In genomic region chr9:32545884-32546283, GRCh38 we compare ENCODE assay signal across 30 cellular contexts.
"Had no signal": no experiment of that assay in that cellular context is flagged by ENCODE, and none has a peak within 500 bp of the region (broad histone marks: within the 10 kb centered on the region; RNA-seq: fewer than 3 reads in every experiment).

No MANE protein-coding gene starts in this region.

- H3K27ac Mint-ChIP-seq: endodermal cell, mesothelial cell of epicardium, nephron, neural progenitor cell, progenitor cell of endocrine pancreas, type B pancreatic cell had no signal

- H3K4me2 ChIP-seq: hepatocyte, neural progenitor cell, smooth muscle cell had no signal

- H3K9me3 ChIP-seq: gastrocnemius medialis, heart left ventricle, left lung, testis, tibial artery had no signal

- DNase-seq: dorsolateral prefrontal cortex; effector CD4-positive, alpha-beta T cell; endodermal cell; foreskin fibroblast; gastrocnemius medialis; heart left ventricle; kidney; left lung; mesenchymal stem cell; naive thymus-derived CD4-positive, alpha-beta T cell; stimulated activated CD4-positive, alpha-beta T cell treated with anti-CD3 and anti-CD28 coated beads, Interleukin-12 subunit alpha, Interleukin-12 subunit beta, amount 100 ng/mL, for 4 hours; stimulated activated CD4-positive, alpha-beta T cell treated with anti-CD3 and anti-CD28 coated beads, Interleukin-1b, Interleukin-23, amount 100 ng/mL, for 48 hours; stimulated activated CD4-positive, alpha-beta T cell treated with anti-CD3 and anti-CD28 coated beads, Interleukin-4, amount 100 ng/mL, for 1 hour; stimulated activated CD8-positive, alpha-beta memory T cell treated with anti-CD3 and anti-CD28 coated beads, Interleukin-4, amount 100 ng/mL, for 48 hours; stimulated activated naive CD8-positive, alpha-beta T cell treated with anti-CD3 and anti-CD28 coated beads, Interleukin-15, Interleukin-2, amounts not matched to agents 100 U/mL and 50 U/mL, for 24 hours; substantia nigra; testis; tibial artery had no signal

- FAIRE-seq: colon had no signal

- H2AFZ ChIP-seq: hepatocyte, neural progenitor cell, parathyroid adenoma had no signal

- H3K9me3 Mint-ChIP-seq: endodermal cell, mesothelial cell of epicardium, nephron, type B pancreatic cell had no signal

- H3K4me1 ChIP-seq: parathyroid adenoma had no signal

- ATAC-seq: esophagus mucosa; gastrocnemius medialis; heart left ventricle; left lung; naive thymus-derived CD4-positive, alpha-beta T cell; sciatic nerve; stimulated activated naive CD8-positive, alpha-beta T cell treated with anti-CD3 and anti-CD28 coated beads, Interleukin-15, Interleukin-2, amounts not matched to agents 100 U/mL and 50 U/mL, for 24 hours had no signal

- H3K9ac ChIP-seq: neural progenitor cell, parathyroid adenoma had no signal

- H3K4me3 ChIP-seq: dorsolateral prefrontal cortex, gastrocnemius medialis, heart left ventricle, hepatocyte, left lung, neural progenitor cell, smooth muscle cell, testis, tibial artery had no signal

- H3K27me3 ChIP-seq: dorsolateral prefrontal cortex, gastrocnemius medialis, heart left ventricle, hepatocyte, left lung, neural progenitor cell, testis, tibial artery had no signal

- H3K27ac ChIP-seq: dorsolateral prefrontal cortex, epithelial cell of prostate, gastrocnemius medialis, heart left ventricle, hepatocyte, left lung, neural progenitor cell, parathyroid adenoma, testis, tibial artery had no signal

- H3K4me3 Mint-ChIP-seq: endodermal cell; mesothelial cell of epicardium; naive thymus-derived CD4-positive, alpha-beta T cell; nephron; neural progenitor cell; type B pancreatic cell had no signal
